Comparison of ENCODE assay signal across 2 cellular contexts in the genomic region with DNA sequence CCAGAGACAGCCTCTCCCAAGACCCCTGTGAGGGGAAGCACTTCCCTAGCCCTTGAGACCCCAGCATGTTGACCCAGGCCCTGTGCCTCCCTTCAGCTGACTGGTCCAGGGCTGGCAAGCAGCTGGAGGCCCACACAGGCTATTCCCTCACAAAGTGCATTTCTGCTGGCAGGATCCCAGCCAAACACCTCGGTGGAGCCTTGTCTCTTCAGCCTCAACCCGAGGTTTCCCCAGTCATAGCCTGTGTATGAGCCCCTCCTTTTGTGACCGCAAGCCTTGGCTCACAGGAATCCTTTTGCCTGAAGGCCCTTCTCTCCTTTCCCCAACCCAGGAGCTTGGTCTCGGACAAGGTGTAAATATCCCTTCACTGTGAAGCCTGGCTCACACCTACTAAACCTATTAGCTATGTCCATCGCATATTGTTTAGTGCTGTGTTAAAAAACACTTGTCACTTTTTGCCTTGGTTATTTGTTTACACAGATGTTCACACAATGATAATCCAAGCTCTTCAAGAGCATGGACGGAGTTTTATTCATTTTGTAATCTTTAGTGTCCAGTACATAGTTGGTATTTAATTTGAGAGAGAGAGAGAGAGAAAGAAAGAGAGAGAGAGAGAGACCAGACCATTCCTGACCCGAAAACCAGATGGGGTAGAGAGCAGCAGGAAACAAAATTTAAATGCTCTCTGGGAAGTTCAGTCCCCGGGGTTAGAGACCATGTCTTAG.
TF ChIP-seq lines count a peak whose summit lies in the region.

No MANE protein-coding gene starts in this region.

TF ChIP-seq in GM23338, 12 proteins besides CTCF, POLR2A, EP300 and RAD21 (continued from another document):
- no peak for TF ChIP-seq JUNB (IDR thresholded peaks at IDR 0.05; ENCODE audit: unreplicated experiment)
- no peak for TF ChIP-seq EZH2phosphoT487 (IDR thresholded peaks at IDR 0.05; ENCODE audit: unreplicated experiment)
TF ChIP-seq in GM23338: peak in this region for 0.

TF ChIP-seq in SK-N-SH, 30 proteins besides CTCF, POLR2A, EP300 and RAD21 (continued from another document):
- TF ChIP-seq, protein P1, sequence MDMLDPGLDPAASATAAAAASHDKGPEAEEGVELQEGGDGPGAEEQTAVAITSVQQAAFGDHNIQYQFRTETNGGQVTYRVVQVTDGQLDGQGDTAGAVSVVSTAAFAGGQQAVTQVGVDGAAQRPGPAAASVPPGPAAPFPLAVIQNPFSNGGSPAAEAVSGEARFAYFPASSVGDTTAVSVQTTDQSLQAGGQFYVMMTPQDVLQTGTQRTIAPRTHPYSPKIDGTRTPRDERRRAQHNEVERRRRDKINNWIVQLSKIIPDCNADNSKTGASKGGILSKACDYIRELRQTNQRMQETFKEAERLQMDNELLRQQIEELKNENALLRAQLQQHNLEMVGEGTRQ (IDR thresholded peaks at IDR 0.05; ENCODE audit: borderline replicate concordance, low read depth, low read length) = no peak
- TF ChIP-seq GATA2 (CRISPR knock-in tag; IDR thresholded peaks at IDR 0.05) (no peak), NFIC (IDR thresholded peaks at IDR 0.05; ENCODE audit: borderline replicate concordance) (no peak), RCOR1 (IDR thresholded peaks at IDR 0.05; ENCODE audit: low read length) (no peak), RFX5 (IDR thresholded peaks at IDR 0.05; ENCODE audit: low read length) (no peak), POLR2AphosphoS5 (IDR thresholded peaks at IDR 0.05; ENCODE audit: low read depth, low read length) (no peak), SMC3 (IDR thresholded peaks at IDR 0.05; ENCODE audit: low read depth, low read length) (no peak), EZH2phosphoT487 (IDR thresholded peaks at IDR 0.05; ENCODE audit: borderline replicate concordance, low read depth) (no peak)
- TF ChIP-seq, protein P2, sequence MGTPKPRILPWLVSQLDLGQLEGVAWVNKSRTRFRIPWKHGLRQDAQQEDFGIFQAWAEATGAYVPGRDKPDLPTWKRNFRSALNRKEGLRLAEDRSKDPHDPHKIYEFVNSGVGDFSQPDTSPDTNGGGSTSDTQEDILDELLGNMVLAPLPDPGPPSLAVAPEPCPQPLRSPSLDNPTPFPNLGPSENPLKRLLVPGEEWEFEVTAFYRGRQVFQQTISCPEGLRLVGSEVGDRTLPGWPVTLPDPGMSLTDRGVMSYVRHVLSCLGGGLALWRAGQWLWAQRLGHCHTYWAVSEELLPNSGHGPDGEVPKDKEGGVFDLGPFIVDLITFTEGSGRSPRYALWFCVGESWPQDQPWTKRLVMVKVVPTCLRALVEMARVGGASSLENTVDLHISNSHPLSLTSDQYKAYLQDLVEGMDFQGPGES (IDR thresholded peaks at IDR 0.05; ENCODE audit: low read depth, low read length) = no peak
- TF ChIP-seq, protein P3, sequence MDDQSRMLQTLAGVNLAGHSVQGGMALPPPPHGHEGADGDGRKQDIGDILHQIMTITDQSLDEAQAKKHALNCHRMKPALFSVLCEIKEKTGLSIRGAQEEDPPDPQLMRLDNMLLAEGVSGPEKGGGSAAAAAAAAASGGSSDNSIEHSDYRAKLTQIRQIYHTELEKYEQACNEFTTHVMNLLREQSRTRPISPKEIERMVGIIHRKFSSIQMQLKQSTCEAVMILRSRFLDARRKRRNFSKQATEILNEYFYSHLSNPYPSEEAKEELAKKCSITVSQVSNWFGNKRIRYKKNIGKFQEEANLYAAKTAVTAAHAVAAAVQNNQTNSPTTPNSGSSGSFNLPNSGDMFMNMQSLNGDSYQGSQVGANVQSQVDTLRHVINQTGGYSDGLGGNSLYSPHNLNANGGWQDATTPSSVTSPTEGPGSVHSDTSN (IDR thresholded peaks at IDR 0.05) = no peak
- TF ChIP-seq, protein P4, sequence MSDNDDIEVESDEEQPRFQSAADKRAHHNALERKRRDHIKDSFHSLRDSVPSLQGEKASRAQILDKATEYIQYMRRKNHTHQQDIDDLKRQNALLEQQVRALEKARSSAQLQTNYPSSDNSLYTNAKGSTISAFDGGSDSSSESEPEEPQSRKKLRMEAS (IDR thresholded peaks at IDR 0.05; ENCODE audit: low read depth) = no peak
- TF ChIP-seq, protein P5, sequence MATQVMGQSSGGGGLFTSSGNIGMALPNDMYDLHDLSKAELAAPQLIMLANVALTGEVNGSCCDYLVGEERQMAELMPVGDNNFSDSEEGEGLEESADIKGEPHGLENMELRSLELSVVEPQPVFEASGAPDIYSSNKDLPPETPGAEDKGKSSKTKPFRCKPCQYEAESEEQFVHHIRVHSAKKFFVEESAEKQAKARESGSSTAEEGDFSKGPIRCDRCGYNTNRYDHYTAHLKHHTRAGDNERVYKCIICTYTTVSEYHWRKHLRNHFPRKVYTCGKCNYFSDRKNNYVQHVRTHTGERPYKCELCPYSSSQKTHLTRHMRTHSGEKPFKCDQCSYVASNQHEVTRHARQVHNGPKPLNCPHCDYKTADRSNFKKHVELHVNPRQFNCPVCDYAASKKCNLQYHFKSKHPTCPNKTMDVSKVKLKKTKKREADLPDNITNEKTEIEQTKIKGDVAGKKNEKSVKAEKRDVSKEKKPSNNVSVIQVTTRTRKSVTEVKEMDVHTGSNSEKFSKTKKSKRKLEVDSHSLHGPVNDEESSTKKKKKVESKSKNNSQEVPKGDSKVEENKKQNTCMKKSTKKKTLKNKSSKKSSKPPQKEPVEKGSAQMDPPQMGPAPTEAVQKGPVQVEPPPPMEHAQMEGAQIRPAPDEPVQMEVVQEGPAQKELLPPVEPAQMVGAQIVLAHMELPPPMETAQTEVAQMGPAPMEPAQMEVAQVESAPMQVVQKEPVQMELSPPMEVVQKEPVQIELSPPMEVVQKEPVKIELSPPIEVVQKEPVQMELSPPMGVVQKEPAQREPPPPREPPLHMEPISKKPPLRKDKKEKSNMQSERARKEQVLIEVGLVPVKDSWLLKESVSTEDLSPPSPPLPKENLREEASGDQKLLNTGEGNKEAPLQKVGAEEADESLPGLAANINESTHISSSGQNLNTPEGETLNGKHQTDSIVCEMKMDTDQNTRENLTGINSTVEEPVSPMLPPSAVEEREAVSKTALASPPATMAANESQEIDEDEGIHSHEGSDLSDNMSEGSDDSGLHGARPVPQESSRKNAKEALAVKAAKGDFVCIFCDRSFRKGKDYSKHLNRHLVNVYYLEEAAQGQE (IDR thresholded peaks at IDR 0.05; ENCODE audit: low read depth, low read length) = no peak
TF ChIP-seq in SK-N-SH: peak in this region for 0.
